ENCODE assay signal across 17 cellular contexts in the genomic region with DNA sequence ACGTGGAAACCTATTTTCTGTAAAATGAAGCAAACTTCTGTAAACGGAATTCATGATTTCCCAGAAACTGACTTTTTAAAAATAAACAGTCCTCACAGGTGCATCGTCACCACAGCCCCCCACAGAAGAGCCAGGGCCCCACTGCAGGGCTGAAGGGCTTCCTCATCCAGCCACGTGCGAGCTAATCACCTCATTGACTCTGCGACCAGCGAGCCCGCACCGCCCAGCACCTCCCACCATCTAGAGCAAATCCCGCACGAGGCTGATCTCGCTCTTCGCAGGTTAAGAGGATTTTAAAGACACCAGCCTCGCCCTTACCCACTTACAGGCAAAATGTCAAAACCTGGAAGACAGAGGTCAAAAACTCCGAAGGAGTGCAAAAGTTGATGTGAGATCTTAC. TPM values are rescaled to one million over a fixed set of nuclear protein-coding genes. Genes with fewer than 3 reads are reported as not detected.
DNase-seq lines count a peak whose midpoint lies in the region; TF ChIP-seq lines count a peak whose summit lies in the region.
"Had no signal": no experiment of that assay in that cellular context is flagged by ENCODE, and none has a peak within 500 bp of the region (broad histone marks: within the 10 kb centered on the region; RNA-seq: fewer than 3 reads in every experiment).

No MANE protein-coding gene starts in this region.

- no peak overlapping the region for H3K27ac ChIP-seq in mammary epithelial cell (ENCODE audit: insufficient read depth, low read depth, low read length)
- H3K27ac ChIP-seq: 22Rv1 had no signal

- 97% methylated on average over 10 of the region's 15 CpGs for WGBS in mammary epithelial cell (ENCODE audit: low coverage, missing lambda C conversion rate)

- peak overlapping the region; percentile 9 for H3K4me3 Mint-ChIP-seq in T-helper 1 cell treated with Interleukin-12 subunit alpha and Interleukin-12 subunit beta and Interleukin-4 antibody, amounts not matched to agents 30 μg/mL and 1 μg/mL, for 36 hours
- H3K4me3 Mint-ChIP-seq in IgD-negative memory B cell (peak overlapping the region in 3 of 4 donors; percentile 43 to 55 (median 53)), nephron progenitor cell (peak overlapping the region; percentile 74)

- in situ Hi-C loops in mammary epithelial cell (cut with MboI; ENCODE audit: low sequenced_read_pairs in 2 of 2) = no loop called here

- H3K27me3 ChIP-seq in mammary epithelial cell (ENCODE audit: insufficient read depth, low read length) = no peaks in the 10 kb centered on the region

- peaks cover 41% of the 10 kb centered on the region for H3K27me3 Mint-ChIP-seq in T-helper 1 cell treated with Interleukin-12 subunit alpha and Interleukin-12 subunit beta and Interleukin-4 antibody, amounts not matched to agents 30 μg/mL and 1 μg/mL, for 36 hours (ENCODE audit: low read depth)
- H3K27me3 Mint-ChIP-seq in IgD-negative memory B cell (peaks cover 36% of the 10 kb centered on the region), nephron progenitor cell (ENCODE audit: low read depth, poor library complexity) (peaks cover 52% of the 10 kb centered on the region)

- no peak overlapping the region for H3K9ac ChIP-seq in mammary epithelial cell (ENCODE audit: insufficient read depth, low read length)

- H3K9me3 Mint-ChIP-seq in T-helper 1 cell treated with Interleukin-12 subunit alpha and Interleukin-12 subunit beta and Interleukin-4 antibody, amounts not matched to agents 30 μg/mL and 1 μg/mL, for 36 hours = no peaks in the 10 kb centered on the region
- H3K9me3 Mint-ChIP-seq in IgD-negative memory B cell (peaks cover 0 to 2% (median 0%) of the 10 kb centered on the region in 3 donors), nephron progenitor cell (peaks cover 9% of the 10 kb centered on the region)

- peaks cover 16% of the 10 kb centered on the region for H3K4me1 Mint-ChIP-seq in T-helper 1 cell treated with Interleukin-12 subunit alpha and Interleukin-12 subunit beta and Interleukin-4 antibody, amounts not matched to agents 30 μg/mL and 1 μg/mL, for 36 hours (ENCODE audit: low read depth)
- H3K4me1 Mint-ChIP-seq in IgD-negative memory B cell (peaks cover 5 to 24% (median 13%) of the 10 kb centered on the region in 3 donors), nephron progenitor cell (peaks cover 56% of the 10 kb centered on the region)

- H3K4me1 ChIP-seq in mammary epithelial cell (ENCODE audit: insufficient read depth, low read length) = peaks cover 11% of the 10 kb centered on the region

- no peak overlapping the region for H2AFZ ChIP-seq in mammary epithelial cell (ENCODE audit: low read depth, low read length)

- H4K20me1 ChIP-seq in mammary epithelial cell (ENCODE audit: insufficient read depth, low read length) = no peaks in the 10 kb centered on the region

- TF ChIP-seq CTCF in nephron progenitor cell (IDR thresholded peaks at IDR 0.05) = no peak
- TF ChIP-seq CTCF in mammary epithelial cell (conservative IDR thresholded peaks at IDR 0.05 in 1 of 2, IDR thresholded peaks at IDR 0.05 in 1 of 2; ENCODE audit: extremely low read depth in 1 of 2, insufficient read depth in 1 of 2, low read depth in 1 of 2, low read length in 2 of 2) = no peak

- dilution Hi-C loops in mammary epithelial cell (cut with HindIII; ENCODE audit: low sequenced_read_pairs) = no loop called here

- no TSS peak for BruUV-seq in mammary epithelial cell (replicated peaks; lab: Mats Ljungman, UMichigan)

- no peak overlapping the region for H3K27ac Mint-ChIP-seq in T-helper 1 cell treated with Interleukin-12 subunit alpha and Interleukin-12 subunit beta and Interleukin-4 antibody, amounts not matched to agents 30 μg/mL and 1 μg/mL, for 36 hours
- H3K27ac Mint-ChIP-seq in IgD-negative memory B cell (no peak overlapping the region), nephron progenitor cell (no peak overlapping the region)
- H3K27ac Mint-ChIP-seq: CD4-positive, CD25-positive, alpha-beta regulatory T cell had no signal

- intact Hi-C loops in mammary epithelial cell (cut with micrococcal nuclease) = no loop called here

- H3K36me3 Mint-ChIP-seq in T-helper 1 cell treated with Interleukin-12 subunit alpha and Interleukin-12 subunit beta and Interleukin-4 antibody, amounts not matched to agents 30 μg/mL and 1 μg/mL, for 36 hours (ENCODE audit: low read depth) = peaks cover 3% of the 10 kb centered on the region
- H3K36me3 Mint-ChIP-seq in IgD-negative memory B cell = no peaks in the 10 kb centered on the region
- H3K36me3 Mint-ChIP-seq in nephron progenitor cell (ENCODE audit: low read depth) = peaks cover 18% of the 10 kb centered on the region

- no peaks in the 10 kb centered on the region for H3K9me3 ChIP-seq in mammary epithelial cell (replicated peaks; ENCODE audit: insufficient read depth, low read length)

- no peaks in the 10 kb centered on the region for H3K36me3 ChIP-seq in mammary epithelial cell (ENCODE audit: insufficient read depth, low read length)

- CTCF ChIA-PET in mammary epithelial cell (lab: Charles Lee; ENCODE audit: low non-redundant PET) = no interaction called here

- H3K4me2 ChIP-seq in mammary epithelial cell (ENCODE audit: insufficient read depth, low read depth, low read length) = no peak overlapping the region

- H3K79me2 ChIP-seq in mammary epithelial cell (ENCODE audit: insufficient read depth, low read length) = peaks cover 14% of the 10 kb centered on the region

- no peak overlapping the region for H3K4me3 ChIP-seq in mammary epithelial cell (replicated peaks in 1 of 3; ENCODE audit: insufficient read depth in 1 of 3, low read depth in 2 of 3, low read length in 3 of 3)

- DNase-seq in T-helper 1 cell (no peak), ecto neural progenitor cell (ENCODE audit: low spot score) (peak; percentile 51), nephron progenitor cell (no peak), COLO829 (ENCODE audit: low spot score) (no peak), mammary epithelial cell (no peak)
- DNase-seq in effector CD4-positive, alpha-beta T cell = no peak
- DNase-seq: activated CD4-positive, alpha-beta T cell treated with anti-CD3 and anti-CD28 coated beads for 4 hours; activated gamma-delta T cell; CD4-positive, CD25-positive, alpha-beta regulatory T cell; cerebellar nuclear complex; GOT3; Kasumi-1; left colon; NCI-H524 treated with DMSO at 0.1 percent for 48 hours had no signal

RNA-seq across cellular contexts. Expression of a gene that starts 14.8 kb away (rescaled TPM):
- 9.2 TPM for polyA plus RNA-seq in IgD-negative memory B cell
- 10 to 100 TPM in 1 of 2 donors, 1 to 10 TPM in 1; 9.2 to 26.8 TPM for total RNA-seq in mammary epithelial cell
- polyA plus RNA-seq in mammary epithelial cell = 13.5 TPM
- 12.4 TPM for polyA minus RNA-seq in mammary epithelial cell

RNA-seq across cellular contexts. Expression of a gene that starts 53.3 kb away (rescaled TPM):
- polyA plus RNA-seq in IgD-negative memory B cell (40.8 TPM), mammary epithelial cell (30.4 TPM)
- total RNA-seq in mammary epithelial cell = 10 to 100 TPM; 28.0 to 46.7 TPM
- 16.0 TPM for polyA minus RNA-seq in mammary epithelial cell

Comparison
In these comparisons a context has a peak if more than half of its experiments do, and no peak if none do; other contexts are left out.
1. H3K4me3 Mint-ChIP-seq: peak in every context shown above with its lines; median percentile 74 in nephron progenitor cell; 53 in IgD-negative memory B cell; 9 in T-helper 1 cell treated with Interleukin-12 subunit alpha and Interleukin-12 subunit beta and Interleukin-4 antibody, amounts not matched to agents 30 μg/mL and 1 μg/mL, for 36 hours.